1 cellular context compared by ENCODE assay signal in the genomic region with DNA sequence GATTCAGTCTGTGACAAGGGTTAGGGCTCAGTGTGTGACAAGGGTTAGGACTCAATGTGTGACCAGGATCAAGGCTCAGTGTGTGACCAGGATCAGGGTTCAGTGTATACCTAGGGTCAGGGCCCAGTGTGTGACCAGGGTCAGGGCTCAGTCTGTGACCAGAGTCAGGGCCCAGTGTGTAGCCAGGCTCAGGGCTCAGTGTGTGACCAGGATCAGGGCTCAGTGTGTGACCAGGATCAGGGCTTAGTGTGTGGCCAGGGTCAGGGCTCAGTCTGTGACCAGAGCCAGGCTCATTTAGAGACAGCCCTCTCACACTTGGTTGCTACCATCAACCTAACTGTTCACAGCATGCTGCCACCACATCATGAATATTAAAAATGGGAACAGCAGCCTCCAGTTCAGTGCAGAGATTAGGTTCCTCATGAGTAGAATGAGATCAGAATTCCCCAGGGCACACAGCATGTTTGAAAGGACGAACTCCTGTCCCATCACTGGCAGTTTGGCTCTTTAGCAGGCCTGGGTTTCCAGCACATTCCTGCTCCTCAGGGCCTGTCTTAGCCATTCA.
TF ChIP-seq lines count a peak whose summit lies in the region.

No MANE protein-coding gene starts in this region.

TF ChIP-seq in liver, 16 proteins besides CTCF, POLR2A, EP300 and RAD21 (continued from another document):
- TF ChIP-seq ZBTB33 (IDR thresholded peaks at IDR 0.05): no peak
- no peak for TF ChIP-seq NR2F2 (IDR thresholded peaks at IDR 0.05)
- TF ChIP-seq HNF4G (IDR thresholded peaks at IDR 0.05): no peak
- no peak for TF ChIP-seq YY1 (IDR thresholded peaks at IDR 0.05)
- no peak for TF ChIP-seq FOXA1 (IDR thresholded peaks at IDR 0.05)
